In the genomic region with DNA sequence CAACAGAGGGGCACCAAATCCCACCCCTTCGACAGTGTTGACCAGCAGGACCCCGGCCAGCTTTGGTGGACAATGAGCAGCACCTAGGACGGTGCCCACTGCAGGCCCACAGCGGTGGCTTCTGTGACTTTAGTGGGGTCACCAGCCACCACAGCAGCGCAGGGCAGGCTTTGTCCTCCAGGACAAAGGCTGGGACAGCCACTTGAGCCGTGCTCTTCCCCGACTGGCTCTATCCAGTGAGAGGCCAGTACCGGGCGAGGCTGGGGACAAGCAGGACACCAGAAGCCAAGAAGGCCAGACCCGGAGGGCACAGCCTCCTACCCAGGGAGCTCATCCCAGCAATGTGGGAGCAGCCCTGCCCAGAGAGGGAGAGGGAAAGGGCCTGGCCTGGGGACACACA, we compare ENCODE assay signal across 18 cellular contexts.
DNase-seq lines count a peak whose midpoint lies in the region; ATAC-seq and TF ChIP-seq lines count a peak whose summit lies in the region.
"Had no signal": no experiment of that assay in that cellular context is flagged by ENCODE, and none has a peak within 500 bp of the region (broad histone marks: within the 10 kb centered on the region; RNA-seq: fewer than 3 reads in every experiment).

No MANE protein-coding gene starts in this region.

- H3K18ac ChIP-seq in neuronal stem cell (ENCODE audit: low read length), result peak overlapping the region; percentile 98

- peak overlapping the region; percentile 78 for H2BK120ac ChIP-seq in neuronal stem cell (ENCODE audit: low read depth, low read length)

- H3K4ac ChIP-seq in neuronal stem cell (ENCODE audit: low read length), result peak overlapping the region; percentile 10

- CTCF ChIA-PET in Panc1 (lab: Charles Lee), result no interaction called here

- no peaks in the 10 kb centered on the region for H3K79me1 ChIP-seq in neuronal stem cell (ENCODE audit: low read depth, low read length)

- H2AFZ ChIP-seq in neuronal stem cell (ENCODE audit: low read length), result peak overlapping the region; percentile 89

- 92 to 100% methylated on average over 2 to 10 of the region's 10 CpGs for WGBS in endodermal cell (ENCODE audit: insufficient coverage in 1 of 2, insufficient read length in 1 of 2), 2 experiments
- WGBS in neuronal stem cell (ENCODE audit: extremely low coverage in 2 of 2, insufficient read length in 2 of 2, insufficient replicate concordance in 1 of 2), 2 donors, result no CpG with 5 or more reads among the region's 10 CpGs

- peak overlapping the region; percentile 86 for H2BK15ac ChIP-seq in neuronal stem cell (ENCODE audit: low read length)

- peak overlapping the region; percentile 99 for H2AK5ac ChIP-seq in neuronal stem cell (ENCODE audit: low read depth, low read length)

- no peak overlapping the region for H3K27ac ChIP-seq in Panc1 (ENCODE audit: low read length)
- peak overlapping the region; percentile 60 for H3K27ac ChIP-seq in endodermal cell (ENCODE audit: low read depth, low read length)
- peak overlapping the region; percentile 6 for H3K27ac ChIP-seq in neuronal stem cell (replicated peaks; ENCODE audit: low read length)
- H3K27ac ChIP-seq: SK-N-MC had no signal

- H3K4me3 ChIP-seq in Panc1 (ENCODE audit: low read depth in 2 of 2, low read length in 2 of 2), result no peak overlapping the region
- no peak overlapping the region for H3K4me3 ChIP-seq in endodermal cell (ENCODE audit: low read length)
- no peak overlapping the region for H3K4me3 ChIP-seq in neuronal stem cell (ENCODE audit: low read length in 2 of 2)
- H3K4me3 ChIP-seq: SK-N-MC had no signal

- H3K27me3 ChIP-seq in Panc1 (ENCODE audit: control insufficient read depth, insufficient read depth, low read length) (no peaks in the 10 kb centered on the region), endodermal cell (ENCODE audit: control insufficient read depth, insufficient read depth, low read length, poor library complexity, severe bottlenecking) (no peaks in the 10 kb centered on the region), neuronal stem cell (ENCODE audit: control insufficient read depth in 3 of 3, insufficient read depth in 3 of 3, low read depth in 1 of 3, low read length in 3 of 3) (peaks cover 0 to 28% (median 0%) of the 10 kb centered on the region in 3 experiments)

- POLR2A ChIA-PET in Panc1 (lab: Charles Lee), result no interaction called here

- H3K4me1 ChIP-seq in Panc1 (ENCODE audit: control insufficient read depth, insufficient read depth, low read length), result no peaks in the 10 kb centered on the region
- no peaks in the 10 kb centered on the region for H3K4me1 ChIP-seq in endodermal cell (ENCODE audit: control insufficient read depth, insufficient read depth, low read length)
- peaks cover 40 to 47% of the 10 kb centered on the region in 2 donors for H3K4me1 ChIP-seq in neuronal stem cell (ENCODE audit: control insufficient read depth in 2 of 2, insufficient read depth in 1 of 2, low read depth in 1 of 2, low read length in 2 of 2)

- no peaks in the 10 kb centered on the region for H3K9me3 ChIP-seq in Panc1 (ENCODE audit: control insufficient read depth, insufficient read depth, low read depth, low read length)
- H3K9me3 ChIP-seq in endodermal cell (ENCODE audit: control insufficient read depth, low read length), result no peaks in the 10 kb centered on the region
- no peaks in the 10 kb centered on the region for H3K9me3 ChIP-seq in neuronal stem cell (replicated peaks in 1 of 2; ENCODE audit: control insufficient read depth in 2 of 2, insufficient read depth in 1 of 2, low read depth in 1 of 2, low read length in 2 of 2)

- H3K23ac ChIP-seq in neuronal stem cell (ENCODE audit: low read depth, low read length, poor library complexity), result peak overlapping the region; percentile 58

- H3K14ac ChIP-seq in neuronal stem cell (ENCODE audit: low read length), result peak overlapping the region; percentile 5

- H3K27ac Mint-ChIP-seq in endodermal cell, result no peak overlapping the region
- H3K27ac Mint-ChIP-seq in stimulated activated memory B cell treated with anti-CD40 and anti-IgM and Interleukin-4, amounts not matched to agents 10 μg/mL and 1 μg/mL and 100 μg/mL, for 72 hours, result no peak overlapping the region
- H3K27ac Mint-ChIP-seq: CD4-positive, alpha-beta memory T cell had no signal

- intact Hi-C loops in Panc1 (cut with micrococcal nuclease; ENCODE audit: unreplicated experiment), result no loop called here

- DNase-seq in COLO668 (lab: John Stamatoyannopoulos, UW; ENCODE audit: unreplicated experiment) (peak; percentile 28), Panc1 (ENCODE audit: low read depth, low spot score) (no peak), endodermal cell (no peak), neuronal stem cell (ENCODE audit: low spot score) (no peak), foreskin melanocyte (no peak), NCI-H1417 treated with DMSO at 0.1 percent for 48 hours (lab: John Stamatoyannopoulos, UW) (no peak)
- DNase-seq: Calu3; CD4-positive, alpha-beta memory T cell; DMS153; GOT3; Karpas-422; MV-4-11; NCI-H226; NCI-H774; OCI-M1; Right ventricle myocardium superior had no signal

- H3K36me3 ChIP-seq in Panc1 (ENCODE audit: control insufficient read depth, insufficient read depth, low read length) (no peaks in the 10 kb centered on the region), endodermal cell (ENCODE audit: control insufficient read depth, insufficient read depth, low read length) (no peaks in the 10 kb centered on the region), neuronal stem cell (replicated peaks in 1 of 2; ENCODE audit: control insufficient read depth in 2 of 2, insufficient read depth in 2 of 2, low read length in 2 of 2) (no peaks in the 10 kb centered on the region)

- peak; percentile 45; the same call in 1 of the 2 replicates for ATAC-seq in Panc1
- no peak for ATAC-seq in stimulated activated memory B cell treated with anti-CD40 and anti-IgM and Interleukin-4, amounts not matched to agents 10 μg/mL and 1 μg/mL and 100 μg/mL, for 72 hours

- H3K4me2 ChIP-seq in neuronal stem cell (ENCODE audit: insufficient read depth, low read length, poor library complexity, severe bottlenecking), result no peak overlapping the region

- peak overlapping the region; percentile 99 for H4K8ac ChIP-seq in neuronal stem cell (ENCODE audit: low read depth, low read length)

- no peak overlapping the region for H3K9ac ChIP-seq in endodermal cell (ENCODE audit: extremely low read depth, low read length, poor library complexity, severe bottlenecking)
- H3K9ac ChIP-seq in neuronal stem cell (ENCODE audit: low read depth, low read length, poor library complexity), result peak overlapping the region; percentile 63

- no peaks in the 10 kb centered on the region for H3K9me3 Mint-ChIP-seq in endodermal cell
- H3K9me3 Mint-ChIP-seq in stimulated activated memory B cell treated with anti-CD40 and anti-IgM and Interleukin-4, amounts not matched to agents 10 μg/mL and 1 μg/mL and 100 μg/mL, for 72 hours, result no peaks in the 10 kb centered on the region
- H3K9me3 Mint-ChIP-seq: CD4-positive, alpha-beta memory T cell had no signal

- H3K27me3 Mint-ChIP-seq in endodermal cell (ENCODE audit: insufficient read depth), result no peaks in the 10 kb centered on the region
- H3K27me3 Mint-ChIP-seq in stimulated activated memory B cell treated with anti-CD40 and anti-IgM and Interleukin-4, amounts not matched to agents 10 μg/mL and 1 μg/mL and 100 μg/mL, for 72 hours, result peaks cover 83% of the 10 kb centered on the region

- peaks cover 10% of the 10 kb centered on the region for H3K4me1 Mint-ChIP-seq in endodermal cell
- H3K4me1 Mint-ChIP-seq in stimulated activated memory B cell treated with anti-CD40 and anti-IgM and Interleukin-4, amounts not matched to agents 10 μg/mL and 1 μg/mL and 100 μg/mL, for 72 hours, result peaks cover 4% of the 10 kb centered on the region

- no TSS peak for BruUV-seq in Panc1 (replicated peaks; lab: Mats Ljungman, UMichigan)

- in situ Hi-C loops in Panc1 (cut with HindIII; ENCODE audit: low pct_unique_long_range_greater_than_20kb, low sequenced_read_pairs), result no loop called here

- TF ChIP-seq CTCF in Panc1 (IDR thresholded peaks at IDR 0.05), result no peak
- TF ChIP-seq CTCF in endodermal cell (conservative IDR thresholded peaks at IDR 0.05), result no peak

- no peak overlapping the region for H3K4me3 Mint-ChIP-seq in endodermal cell
- H3K4me3 Mint-ChIP-seq in stimulated activated memory B cell treated with anti-CD40 and anti-IgM and Interleukin-4, amounts not matched to agents 10 μg/mL and 1 μg/mL and 100 μg/mL, for 72 hours, result no peak overlapping the region

- H4K91ac ChIP-seq in neuronal stem cell (ENCODE audit: low read depth, low read length, poor library complexity), result peak overlapping the region; percentile 56

- peak overlapping the region; percentile 85 for H2BK5ac ChIP-seq in neuronal stem cell (ENCODE audit: low read length)

- H2BK12ac ChIP-seq in neuronal stem cell (ENCODE audit: low read length), result peak overlapping the region; percentile 87

- no peaks in the 10 kb centered on the region for H3K36me3 Mint-ChIP-seq in endodermal cell (ENCODE audit: low read depth)
- no peaks in the 10 kb centered on the region for H3K36me3 Mint-ChIP-seq in stimulated activated memory B cell treated with anti-CD40 and anti-IgM and Interleukin-4, amounts not matched to agents 10 μg/mL and 1 μg/mL and 100 μg/mL, for 72 hours
- H3K36me3 Mint-ChIP-seq: CD4-positive, alpha-beta memory T cell had no signal
